Comparison of ENCODE assay signal across 9 cellular contexts in the genomic region with DNA sequence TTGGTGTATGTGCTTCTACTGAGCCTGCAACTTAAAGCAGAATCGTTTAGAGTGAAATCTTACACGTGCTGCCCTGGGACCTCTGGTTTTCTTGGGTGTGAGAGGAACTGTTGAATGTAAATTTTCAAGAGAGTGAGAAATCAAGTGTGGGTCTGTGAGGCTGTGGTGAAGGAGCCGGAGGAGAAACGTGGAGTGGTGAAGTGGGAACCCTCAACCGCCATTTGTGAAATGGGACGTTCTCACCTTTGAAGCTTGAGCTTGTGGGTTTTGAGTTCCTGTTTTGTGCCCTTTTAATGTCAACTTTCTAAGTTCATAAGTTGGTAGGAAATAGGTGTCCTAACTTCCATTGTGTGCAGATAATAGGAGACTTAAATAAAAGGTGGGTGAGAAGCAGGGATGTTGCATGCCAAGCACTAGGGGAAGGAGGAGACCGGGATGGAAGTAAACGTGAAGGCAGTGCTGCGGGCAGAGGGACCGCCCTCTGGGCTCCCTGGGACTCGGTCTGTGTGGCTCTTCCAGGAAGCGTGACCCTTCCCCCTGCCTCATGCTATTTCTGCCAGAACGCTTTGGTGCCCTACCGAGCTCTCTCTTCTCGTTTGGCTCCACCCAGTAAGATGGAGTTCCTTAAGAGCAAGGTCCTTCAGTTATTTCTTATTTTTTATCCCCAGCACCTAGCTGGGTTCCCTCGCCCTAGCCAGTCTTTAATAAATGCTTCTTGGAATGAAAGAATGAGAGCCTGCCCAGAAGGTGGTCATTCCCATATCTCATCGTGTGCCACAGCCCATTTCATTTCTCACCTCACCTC. TPM values are rescaled to one million over a fixed set of nuclear protein-coding genes. Genes with fewer than 3 reads are reported as not detected.
DNase-seq lines count a peak whose midpoint lies in the region; ATAC-seq and TF ChIP-seq lines count a peak whose summit lies in the region.
"Had no signal": no experiment of that assay in that cellular context is flagged by ENCODE, and none has a peak within 500 bp of the region (broad histone marks: within the 10 kb centered on the region; RNA-seq: fewer than 3 reads in every experiment).

No MANE protein-coding gene starts in this region.

- no peak for TF ChIP-seq POLR2A in Peyer's patch (IDR thresholded peaks at IDR 0.05)

- peak overlapping the region; percentile 46 for H2AFZ ChIP-seq in DND-41 (ENCODE audit: low read depth, low read length)

- peaks cover 94% of the 10 kb centered on the region for H3K4me1 Mint-ChIP-seq in activated naive CD8-positive, alpha-beta T cell (ENCODE audit: low read depth)
- H3K4me1 Mint-ChIP-seq in chondrocyte (ENCODE audit: low read depth) = peaks cover 58% of the 10 kb centered on the region

- H3K4me1 ChIP-seq in DND-41 (ENCODE audit: insufficient read depth, low read length) (peaks cover 99% of the 10 kb centered on the region), Peyer's patch (peaks cover 4 to 39% (median 16%) of the 10 kb centered on the region in 4 donors)

- no peaks in the 10 kb centered on the region for H3K9me3 Mint-ChIP-seq in activated naive CD8-positive, alpha-beta T cell (ENCODE audit: low read depth)
- no peaks in the 10 kb centered on the region for H3K9me3 Mint-ChIP-seq in chondrocyte (ENCODE audit: low read depth)

- peak overlapping the region; percentile 71 for H3K4me2 ChIP-seq in DND-41 (ENCODE audit: insufficient read depth, low read length)

- peak overlapping the region; percentile 62 for H3K9ac ChIP-seq in DND-41 (ENCODE audit: low read depth, low read length)

- in situ Hi-C loops in GM13977 (cut with MboI; ENCODE audit: low pct_unique_long_range_greater_than_20kb, low sequenced_read_pairs, unreplicated experiment) = no loop called here

- no peaks in the 10 kb centered on the region for H3K27me3 ChIP-seq in DND-41 (ENCODE audit: insufficient read depth, low read length, poor library complexity)
- no peaks in the 10 kb centered on the region for H3K27me3 ChIP-seq in Peyer's patch
- H3K27me3 ChIP-seq: right lobe of liver had no signal

- TF ChIP-seq CTCF in DND-41 (IDR thresholded peaks at IDR 0.05; ENCODE audit: borderline replicate concordance, extremely low read depth, low read length, poor library complexity, severe bottlenecking) (peak; percentile 17), Peyer's patch (IDR thresholded peaks at IDR 0.05) (no peak), GM13977 (IDR thresholded peaks at IDR 0.05; ENCODE audit: extremely low read depth, insufficient read depth, missing control alignments) (no peak), chondrocyte (IDR thresholded peaks at IDR 0.05) (no peak)

- H3K27ac ChIP-seq in DND-41 (ENCODE audit: low read length) (peak overlapping the region; percentile 92), Peyer's patch (peak overlapping the region; percentile 16 to 72 (median 24)), substantia nigra (ENCODE audit: low read depth, low read length, poor library complexity, severe bottlenecking) (no peak overlapping the region)

- H4K20me1 ChIP-seq in DND-41 (ENCODE audit: insufficient read depth, low read length) = peaks cover 27% of the 10 kb centered on the region

- H3K9me3 ChIP-seq in DND-41 (ENCODE audit: insufficient read depth, low read length, severe bottlenecking) = no peaks in the 10 kb centered on the region
- H3K9me3 ChIP-seq in Peyer's patch = no peaks in the 10 kb centered on the region
- H3K9me3 ChIP-seq: right lobe of liver had no signal

- no peaks in the 10 kb centered on the region for H3K27me3 Mint-ChIP-seq in activated naive CD8-positive, alpha-beta T cell
- H3K27me3 Mint-ChIP-seq in chondrocyte (ENCODE audit: low read depth) = no peaks in the 10 kb centered on the region

- ATAC-seq in DND-41 (ENCODE audit: insufficient read depth, low read depth) (peak; percentile 78), GM21786 (IDR thresholded peaks at IDR 0.05; ENCODE audit: unreplicated experiment) (peak; percentile 33)
- ATAC-seq: right lobe of liver had no signal

- H3K4me3 ChIP-seq in DND-41 (ENCODE audit: low read depth in 1 of 2, low read length in 2 of 2) (peak overlapping the region; percentile 2 to 53; a peak in 3 of 4 replicates), Peyer's patch (no peak overlapping the region)
- H3K4me3 ChIP-seq: right lobe of liver had no signal

- peaks cover 61% of the 10 kb centered on the region for H3K36me3 ChIP-seq in DND-41 (ENCODE audit: insufficient read depth, low read length)
- H3K36me3 ChIP-seq in Peyer's patch = no peaks in the 10 kb centered on the region
- H3K36me3 ChIP-seq: right lobe of liver had no signal

- DNase-seq in DND-41 = peak; percentile 94
- peak in 2 of 3 donors; percentile 58 to 76 for DNase-seq in Peyer's patch
- peak; percentile 26 for DNase-seq in stimulated activated naive CD4-positive, alpha-beta T cell treated with Interleukin-2 at 50 U/mL for 16 hours (lab: John Stamatoyannopoulos, UW)
- DNase-seq in GM13977 (ENCODE audit: low spot score) = no peak
- DNase-seq in substantia nigra (lab: John Stamatoyannopoulos, UW) = no peak
- DNase-seq in chondrocyte (ENCODE audit: low spot score) = no peak

- H3K4me3 Mint-ChIP-seq in activated naive CD8-positive, alpha-beta T cell = peak overlapping the region; percentile 75
- no peak overlapping the region for H3K4me3 Mint-ChIP-seq in chondrocyte (ENCODE audit: unreplicated experiment)

- H3K36me3 Mint-ChIP-seq in activated naive CD8-positive, alpha-beta T cell = peaks cover 7% of the 10 kb centered on the region
- no peaks in the 10 kb centered on the region for H3K36me3 Mint-ChIP-seq in chondrocyte (ENCODE audit: low read depth)

- H3K27ac Mint-ChIP-seq in activated naive CD8-positive, alpha-beta T cell = peak overlapping the region; percentile 95
- no peak overlapping the region for H3K27ac Mint-ChIP-seq in chondrocyte (ENCODE audit: unreplicated experiment)

- H3K79me2 ChIP-seq in DND-41 (ENCODE audit: insufficient read depth, low read length) = peaks cover 96% of the 10 kb centered on the region

RNA-seq across cellular contexts. Expression of gene TMEM131L, which starts 56.0 kb away (rescaled TPM):
- total RNA-seq in Peyer's patch (10 to 100 TPM in 1 of 4 donors, 1 to 10 TPM in 3; 5.2 to 54.5 (median 7.0) TPM), chondrocyte (6.6 to 10.2 TPM (median 8.4 TPM) in 3 replicates)

Comparison
In these comparisons a context has a peak if more than half of its experiments do, and no peak if none do; other contexts are left out.
1. DNase-seq: peak in DND-41 (single experiment), Peyer's patch (2 of 3) and stimulated activated naive CD4-positive, alpha-beta T cell treated with Interleukin-2 at 50 U/mL for 16 hours (single experiment); none in GM13977 (single experiment), substantia nigra (0 of 49) and chondrocyte (single experiment).
2. H3K4me3 ChIP-seq: peak in DND-41 (2 of 2); none in Peyer's patch (0 of 4).